ENCODE assay signal across 6 cellular contexts in the genomic region with DNA sequence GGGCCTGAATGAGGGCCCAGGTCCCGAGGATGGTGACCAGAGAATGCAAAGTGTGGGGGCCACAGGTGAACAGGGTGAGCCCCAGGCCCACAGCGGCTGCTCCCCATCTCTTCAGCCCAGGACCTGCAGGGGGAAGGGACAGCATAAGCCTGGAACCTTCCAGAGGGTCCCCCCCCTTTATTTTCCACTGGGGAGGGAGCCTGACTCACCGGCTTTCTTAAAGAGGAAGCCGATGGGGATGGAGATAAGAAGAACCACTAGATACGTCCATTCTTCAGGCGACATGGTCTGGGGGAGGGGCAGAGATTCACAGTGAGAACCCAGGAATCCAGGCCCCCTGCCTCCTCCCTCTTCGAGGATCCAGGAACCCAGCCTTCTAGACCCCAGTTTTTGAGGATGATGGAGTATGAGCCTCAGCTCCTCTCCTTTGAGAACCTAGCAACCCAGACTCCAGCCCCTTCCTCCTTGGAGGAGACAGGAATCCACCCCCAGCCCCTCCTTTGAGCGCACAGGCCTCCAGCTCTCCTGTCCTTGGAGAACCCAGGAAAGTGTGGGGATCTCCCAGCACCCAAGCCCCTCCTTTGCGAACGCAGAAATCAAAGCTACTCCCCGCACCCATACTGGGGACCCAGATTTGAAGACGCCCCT. TPM values are rescaled to one million over a fixed set of nuclear protein-coding genes. Genes with fewer than 3 reads are reported as not detected.
DNase-seq lines count a peak whose midpoint lies in the region; ATAC-seq and TF ChIP-seq lines count a peak whose summit lies in the region.

No MANE protein-coding gene starts in this region.

- TF ChIP-seq CTCF in HL-60 (IDR thresholded peaks at IDR 0.05; ENCODE audit: insufficient read depth, low read length) (no peak), hepatocyte (IDR thresholded peaks at IDR 0.05; ENCODE audit: poor library complexity) (no peak)

- H3K4me2 ChIP-seq in hepatocyte = peak overlapping the region; percentile 89

- no peaks in the 10 kb centered on the region for H4K20me1 ChIP-seq in hepatocyte (ENCODE audit: insufficient read depth, poor library complexity, severe bottlenecking)

- 22% methylated on average over 11 of the region's 12 CpGs for WGBS in hepatocyte (ENCODE audit: low lambda C conversion rate, missing lambda C conversion rate)

- peaks cover 33% of the 10 kb centered on the region for H3K79me2 ChIP-seq in hepatocyte

- H3K4me1 ChIP-seq in hepatocyte (ENCODE audit: insufficient read depth) = peaks cover 10% of the 10 kb centered on the region

- H3K27ac ChIP-seq in HL-60 (replicated peaks) (peak overlapping the region; percentile 98), hepatocyte (peak overlapping the region; percentile 92)

- H3K36me3 ChIP-seq in hepatocyte (replicated peaks; ENCODE audit: insufficient read depth, low read depth) = no peaks in the 10 kb centered on the region

- H3K9me2 ChIP-seq in hepatocyte (replicated peaks; ENCODE audit: insufficient read depth) = no peaks in the 10 kb centered on the region

- H3K4me3 ChIP-seq in HL-60 (replicated peaks; ENCODE audit: insufficient read depth, low read length) = peak overlapping the region; percentile 80
- peak overlapping the region; percentile 24 for H3K4me3 ChIP-seq in hepatocyte

- H3K9me3 ChIP-seq in hepatocyte (ENCODE audit: low read depth) = no peaks in the 10 kb centered on the region

- H2AFZ ChIP-seq in hepatocyte = no peak overlapping the region

- DNase-seq in HL-60 (ENCODE audit: low read depth in 1 of 2, low spot score in 1 of 2) (peak in 1 of 2 experiments; percentile 89), hepatocyte (ENCODE audit: low spot score) (peak; percentile 79)
- peak; percentile 63 to 70 for DNase-seq in activated CD4-positive, alpha-beta T cell treated with anti-CD3 and anti-CD28 coated beads for 4 hours
- peak; percentile 56 for DNase-seq in stimulated activated naive CD4-positive, alpha-beta T cell treated with Interleukin-2 at 50 U/mL for 16 hours (lab: John Stamatoyannopoulos, UW)

- ATAC-seq in HG02973 (IDR thresholded peaks at IDR 0.05; ENCODE audit: unreplicated experiment) (no peak), HG03469 (IDR thresholded peaks at IDR 0.05; ENCODE audit: unreplicated experiment) (no peak)

- no peaks in the 10 kb centered on the region for H3K27me3 ChIP-seq in HL-60 (ENCODE audit: insufficient read depth, poor library complexity, severe bottlenecking)
- H3K27me3 ChIP-seq in hepatocyte = no peaks in the 10 kb centered on the region

RNA-seq across cellular contexts. Expression of gene MBOAT7, which starts 1.0 kb away (rescaled TPM):
- 73.8 and 93.5 TPM in 2 replicates for total RNA-seq in hepatocyte
- 179 and 199 TPM in 2 replicates for polyA plus RNA-seq in hepatocyte

RNA-seq across cellular contexts. Expression of gene TSEN34, which starts 2.8 kb away (rescaled TPM):
- 66.9 and 77.6 TPM in 2 replicates for total RNA-seq in hepatocyte
- 100.0 and 105 TPM in 2 replicates for polyA plus RNA-seq in hepatocyte

RNA-seq across cellular contexts. Expression of gene RPS9, which starts 12.3 kb away (rescaled TPM):
- 1,843 and 2,161 TPM in 2 replicates for total RNA-seq in hepatocyte
- polyA plus RNA-seq in hepatocyte = 415 and 465 TPM in 2 replicates

RNA-seq across cellular contexts. Expression of gene TMC4, which starts 15.4 kb away (rescaled TPM):
- 29.4 and 40.3 TPM in 2 replicates for total RNA-seq in hepatocyte
- 94.4 and 101 TPM in 2 replicates for polyA plus RNA-seq in hepatocyte

RNA-seq across cellular contexts. Expression of gene LENG1, which starts 28.8 kb away (rescaled TPM):
- 5.8 and 8.4 TPM in 2 replicates for total RNA-seq in hepatocyte
- polyA plus RNA-seq in hepatocyte = 15.0 and 16.8 TPM in 2 replicates
